In genomic region chr1:112806090-112806642, GRCh38 we compare ENCODE assay signal across 19 cellular contexts.
"Had no signal": no experiment of that assay in that cellular context is flagged by ENCODE, and none has a peak within 500 bp of the region (broad histone marks: within the 10 kb centered on the region; RNA-seq: fewer than 3 reads in every experiment).

No MANE protein-coding gene starts in this region.

- H3K27me3 ChIP-seq: esophagus squamous epithelium, gastrocnemius medialis had no signal

- H3K36me3 Mint-ChIP-seq: activated CD4-positive, alpha-beta memory T cell treated with anti-CD3 and anti-CD28 coated beads for 36 hours; activated naive CD4-positive, alpha-beta T cell treated with anti-CD3 and anti-CD28 coated beads, Interleukin-2, amount 10 ng/mL, durations not matched to agents 7 days and 5 days; natural killer cell treated with Interleukin-12 subunit alpha and Interleukin-12 subunit beta and Interleukin-15 and Interleukin-18, amount 100 ng/mL, for 72 hours had no signal

- H3K4me3 Mint-ChIP-seq: activated CD4-positive, alpha-beta memory T cell treated with anti-CD3 and anti-CD28 coated beads for 36 hours; activated naive CD4-positive, alpha-beta T cell treated with anti-CD3 and anti-CD28 coated beads, Interleukin-2, amount 10 ng/mL, durations not matched to agents 7 days and 5 days; endodermal cell; natural killer cell treated with Interleukin-12 subunit alpha and Interleukin-12 subunit beta and Interleukin-15 and Interleukin-18, amount 100 ng/mL, for 72 hours; T-helper 17 cell had no signal

- H3K4me1 ChIP-seq: left ventricle myocardium inferior, parathyroid adenoma had no signal

- DNase-seq: activated CD4-positive, alpha-beta memory T cell treated with anti-CD3 and anti-CD28 coated beads for 36 hours; activated CD4-positive, alpha-beta T cell treated with anti-CD3 and anti-CD28 coated beads for 4 hours; activated CD4-positive, CD25-positive, alpha-beta regulatory T cell; activated effector memory CD4-positive, alpha-beta T cell treated with anti-CD3 and anti-CD28 coated beads, Interleukin-2, amount 50 U/mL, for 16 hours; activated naive CD4-positive, alpha-beta T cell treated with anti-CD3 and anti-CD28 coated beads, Interleukin-2, amount 10 ng/mL, durations not matched to agents 7 days and 5 days; activated T-cell treated with anti-CD3 and anti-CD28 coated beads for 4 hours; amygdala; cortex of kidney; endodermal cell; esophagus squamous epithelium; gastrocnemius medialis; hypothalamus; left ventricle myocardium inferior; mammary epithelial cell; stimulated activated CD4-positive, alpha-beta T cell treated with anti-CD3 and anti-CD28 coated beads, Interleukin-4, amount 100 ng/mL, for 24 hours; stimulated activated naive CD8-positive, alpha-beta T cell treated with anti-CD3 and anti-CD28 coated beads, Interleukin-15, Interleukin-2, amounts not matched to agents 100 U/mL and 50 U/mL, for 24 hours; T-helper 17 cell had no signal

- H3K9me3 Mint-ChIP-seq: activated CD4-positive, alpha-beta memory T cell treated with anti-CD3 and anti-CD28 coated beads for 36 hours; activated naive CD4-positive, alpha-beta T cell treated with anti-CD3 and anti-CD28 coated beads, Interleukin-2, amount 10 ng/mL, durations not matched to agents 7 days and 5 days; endodermal cell; natural killer cell treated with Interleukin-12 subunit alpha and Interleukin-12 subunit beta and Interleukin-15 and Interleukin-18, amount 100 ng/mL, for 72 hours had no signal

- H3K9me3 ChIP-seq: esophagus squamous epithelium, gastrocnemius medialis, left ventricle myocardium inferior had no signal

- H3K36me3 ChIP-seq: esophagus squamous epithelium, gastrocnemius medialis, left ventricle myocardium inferior had no signal

- H3K4me3 ChIP-seq: esophagus squamous epithelium, gastrocnemius medialis, left ventricle myocardium inferior had no signal

- H3K4me1 Mint-ChIP-seq: activated naive CD4-positive, alpha-beta T cell treated with anti-CD3 and anti-CD28 coated beads, Interleukin-2, amount 10 ng/mL, durations not matched to agents 7 days and 5 days had no signal

- H3K27ac Mint-ChIP-seq: activated CD4-positive, alpha-beta memory T cell treated with anti-CD3 and anti-CD28 coated beads for 36 hours; activated naive CD4-positive, alpha-beta T cell treated with anti-CD3 and anti-CD28 coated beads, Interleukin-2, amount 10 ng/mL, durations not matched to agents 7 days and 5 days; endodermal cell; natural killer cell treated with Interleukin-12 subunit alpha and Interleukin-12 subunit beta and Interleukin-15 and Interleukin-18, amount 100 ng/mL, for 72 hours; T-helper 17 cell had no signal

- ATAC-seq: gastrocnemius medialis; natural killer cell treated with Interleukin-12 subunit alpha and Interleukin-12 subunit beta and Interleukin-15 and Interleukin-18, amount 100 ng/mL, for 72 hours; stimulated activated naive CD8-positive, alpha-beta T cell treated with anti-CD3 and anti-CD28 coated beads, Interleukin-15, Interleukin-2, amounts not matched to agents 100 U/mL and 50 U/mL, for 24 hours; T-helper 17 cell had no signal

- H3K27ac ChIP-seq: esophagus squamous epithelium, gastrocnemius medialis, left ventricle myocardium inferior, parathyroid adenoma had no signal
